Comparison of ENCODE assay signal across 29 cellular contexts in the genomic region with DNA sequence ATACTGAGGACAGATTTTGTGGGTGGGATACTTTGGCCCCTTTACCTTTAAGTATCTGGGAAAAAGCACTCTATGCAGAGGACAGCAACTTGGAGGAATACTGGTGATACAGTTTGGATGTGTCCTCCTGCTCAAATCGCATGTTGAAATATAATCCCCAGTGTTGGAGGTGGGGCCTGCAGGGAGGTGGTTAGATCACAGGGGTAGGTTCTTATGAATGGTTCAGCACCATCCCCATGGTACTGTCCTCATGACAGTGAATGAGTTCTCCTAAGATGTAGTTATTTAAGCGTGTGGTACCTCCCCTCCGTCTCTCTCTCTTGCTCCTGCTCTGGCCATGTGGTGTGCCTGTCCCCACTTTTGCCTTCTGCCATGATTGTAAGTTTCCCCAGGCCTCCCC. TPM values are rescaled to one million over a fixed set of nuclear protein-coding genes. Genes with fewer than 3 reads are reported as not detected.
DNase-seq lines count a peak whose midpoint lies in the region; ATAC-seq, FAIRE-seq and TF ChIP-seq lines count a peak whose summit lies in the region.
"Had no signal": no experiment of that assay in that cellular context is flagged by ENCODE, and none has a peak within 500 bp of the region (broad histone marks: within the 10 kb centered on the region; RNA-seq: fewer than 3 reads in every experiment).

No MANE protein-coding gene starts in this region.

- H3K23ac ChIP-seq in H1 (ENCODE audit: insufficient read length): no peak overlapping the region

- H3K56ac ChIP-seq in H1 (replicated peaks; ENCODE audit: insufficient read length, low read depth, low read length): no peak overlapping the region

- no peaks in the 10 kb centered on the region for H3K79me1 ChIP-seq in H1 (ENCODE audit: low read depth, low read length)

- H3K27ac ChIP-seq in left ventricle myocardium inferior (replicated peaks): peak overlapping the region; percentile 18
- peak overlapping the region; percentile 82 for H3K27ac ChIP-seq in PC-9
- no peak overlapping the region for H3K27ac ChIP-seq in H1 (ENCODE audit: low read depth, low read length)
- H3K27ac ChIP-seq: BLaER1, SK-N-MC had no signal

- no peaks in the 10 kb centered on the region for H3K27me3 ChIP-seq in left ventricle myocardium inferior (ENCODE audit: low read depth)
- no peaks in the 10 kb centered on the region for H3K27me3 ChIP-seq in PC-9 (ENCODE audit: insufficient read depth, low read depth)
- H3K27me3 ChIP-seq in H1 (replicated peaks in 1 of 4; ENCODE audit: control insufficient read depth in 3 of 4, extremely low read depth in 1 of 4, insufficient read depth in 3 of 4, low read length in 3 of 4): no peaks in the 10 kb centered on the region
- H3K27me3 ChIP-seq: BLaER1 had no signal

- TF ChIP-seq EP300 in H1 (IDR thresholded peaks at IDR 0.05; ENCODE audit: borderline replicate concordance in 1 of 2, low read depth in 2 of 2, low read length in 2 of 2): no peak

- CTCF ChIA-PET in PC-9 (lab: Charles Lee): no interaction called here
- CTCF ChIA-PET in H1 (lab: Charles Lee; ENCODE audit: partially characterized antibody): no interaction called here

- no peak for TF ChIP-seq RAD21 in H1 (IDR thresholded peaks at IDR 0.05 in 1 of 2, conservative IDR thresholded peaks at IDR 0.05 in 1 of 2; ENCODE audit: low read depth in 2 of 2, low read length in 2 of 2)

- no TSS peak for BruUV-seq in PC-9 (replicated peaks; lab: Mats Ljungman, UMichigan)

- no peak overlapping the region for H2BK120ac ChIP-seq in H1 (replicated peaks; ENCODE audit: low read depth, low read length)

- no peak for DNase-seq in left ventricle myocardium inferior
- DNase-seq in left cardiac atrium: no peak
- DNase-seq in PC-9: no peak
- DNase-seq in H1 (ENCODE audit: low read depth in 1 of 2, low spot score in 2 of 2): no peak
- no peak for DNase-seq in AG08395 (ENCODE audit: low spot score)
- no peak for DNase-seq in cerebellum (ENCODE audit: low spot score)
- no peak for DNase-seq in NCI-H1436 treated with DMSO at 0.1 percent for 48 hours (lab: John Stamatoyannopoulos, UW)
- DNase-seq in NCI-H69 (lab: John Stamatoyannopoulos, UW): no peak
- DNase-seq: 8988T; CD8-positive, alpha-beta memory T cell; DMS 273 treated with DMSO at 0.1 percent for 48 hours; DMS79; EL; GF-D8; Kasumi-1; NCI-H1105; NCI-H146; NCI-H1930; NCI-H2107; NCI-H446; NCI-H524 treated with DMSO at 0.1 percent for 48 hours; NCI-H82; NK-92 treated with Interleukin-12 subunit alpha and Interleukin-12 subunit beta, amount 100 ng/mL, for 24 hours; RPMI8226; SHP77 treated with DMSO at 0.1 percent for 48 hours had no signal

- peaks cover 6% of the 10 kb centered on the region; the same call in 1 of the 2 replicates for H3F3A ChIP-seq in PC-9 (ENCODE audit: insufficient read depth, low read depth)

- H3K4ac ChIP-seq in H1 (replicated peaks; ENCODE audit: insufficient read length, low read depth, low read length): no peak overlapping the region

- H4K91ac ChIP-seq in H1 (replicated peaks; ENCODE audit: insufficient read length, low read length): no peak overlapping the region

- H2AFZ ChIP-seq in PC-9 (no peak overlapping the region), H1 (ENCODE audit: low read length) (peak overlapping the region; percentile 32; the same call in 1 of the 2 replicates)

- H3K4me3 ChIP-seq in left ventricle myocardium inferior (no peak overlapping the region), PC-9 (no peak overlapping the region), H1 (ENCODE audit: extremely low read depth in 1 of 4, insufficient read depth in 2 of 4, low read depth in 3 of 4, low read length in 4 of 4) (no peak overlapping the region)
- H3K4me3 ChIP-seq: BLaER1, SK-N-MC had no signal

- peaks cover 48% of the 10 kb centered on the region for H3K4me1 ChIP-seq in left ventricle myocardium inferior
- H3K4me1 ChIP-seq in PC-9 (replicated peaks; ENCODE audit: insufficient read depth): peaks cover 58% of the 10 kb centered on the region
- no peaks in the 10 kb centered on the region for H3K4me1 ChIP-seq in H1 (replicated peaks in 1 of 4; ENCODE audit: control insufficient read depth in 3 of 4, insufficient read depth in 4 of 4, low read length in 3 of 4)

- FAIRE-seq in H1 (lab: Jason Lieb, UNC): no peak
- FAIRE-seq: GM12891, HepG2 had no signal

- ATAC-seq in left cardiac atrium: no peak
- ATAC-seq: HepG2 had no signal

- no peaks in the 10 kb centered on the region for H3K36me3 ChIP-seq in left ventricle myocardium inferior
- H3K36me3 ChIP-seq in PC-9 (ENCODE audit: low read depth): 0 out of 2 replicates have a peak, but pooled peaks cover 5% of the 10 kb centered on the region
- no peaks in the 10 kb centered on the region for H3K36me3 ChIP-seq in H1 (ENCODE audit: control insufficient read depth in 2 of 4, insufficient read depth in 4 of 4, low read length in 3 of 4)
- H3K36me3 ChIP-seq: BLaER1 had no signal

- POLR2A ChIA-PET in PC-9 (lab: Charles Lee; ENCODE audit: unreplicated experiment): no interaction called here
- POLR2A ChIA-PET in H1 (lab: Charles Lee; ENCODE audit: partially characterized antibody): no interaction called here

- H3K23me2 ChIP-seq in H1 (ENCODE audit: low read depth, low read length): no peaks in the 10 kb centered on the region

- no peak for TF ChIP-seq CTCF in left ventricle myocardium inferior (IDR thresholded peaks at IDR 0.05; ENCODE audit: borderline replicate concordance)
- no peak for TF ChIP-seq CTCF in PC-9 (conservative IDR thresholded peaks at IDR 0.05)
- no peak for TF ChIP-seq CTCF in H1 (IDR thresholded peaks at IDR 0.05; ENCODE audit: control extremely low read depth in 1 of 3, insufficient read depth in 1 of 3, low read depth in 1 of 3, low read length in 3 of 3)

- WGBS in H1 (ENCODE audit: extremely low coverage in 1 of 2, insufficient coverage in 1 of 2, insufficient read length in 1 of 2, insufficient replicate concordance in 2 of 2, low coverage in 1 of 2, low lambda C conversion rate in 2 of 2, missing lambda C conversion rate in 1 of 2), 2 experiments: 92% methylated on average over 3 of the region's 3 CpGs; no CpG with 5 or more reads in 1 of the 2 experiments

- H3K9me3 ChIP-seq in left ventricle myocardium inferior (replicated peaks) (no peaks in the 10 kb centered on the region), PC-9 (ENCODE audit: insufficient read depth, low read depth) (no peaks in the 10 kb centered on the region), H1 (ENCODE audit: insufficient read depth in 2 of 2, low read depth in 1 of 2, low read length in 1 of 2) (no peaks in the 10 kb centered on the region)
- H3K9me3 ChIP-seq: BLaER1 had no signal

- no peak overlapping the region for H2BK15ac ChIP-seq in H1 (ENCODE audit: low read length)

- H3K79me2 ChIP-seq in PC-9 (ENCODE audit: low read depth) (peaks cover 87% of the 10 kb centered on the region), H1 (ENCODE audit: control insufficient read depth in 1 of 2, insufficient read depth in 2 of 2, low read length in 2 of 2) (no peaks in the 10 kb centered on the region)

- H3K4me2 ChIP-seq in PC-9: peak overlapping the region; percentile 38; the same call in 1 of the 2 replicates
- H3K4me2 ChIP-seq in H1 (ENCODE audit: insufficient read depth in 1 of 2, low read depth in 2 of 2, low read length in 2 of 2): no peak overlapping the region

- TF ChIP-seq POLR2A in H1 (IDR thresholded peaks at IDR 0.05; ENCODE audit: control extremely low read depth in 1 of 2, low read depth in 2 of 2, low read length in 2 of 2): no peak

- H4K5ac ChIP-seq in H1 (ENCODE audit: insufficient read length, low read depth, low read length): no peak overlapping the region

- intact Hi-C loops in left ventricle myocardium inferior (cut with micrococcal nuclease): no loop called here
- intact Hi-C loops in left cardiac atrium (cut with DNase I): no loop called here
- intact Hi-C loops in PC-9 (cut with micrococcal nuclease; ENCODE audit: unreplicated experiment): no loop called here

- no peak overlapping the region for H4K8ac ChIP-seq in H1 (ENCODE audit: extremely low read depth, insufficient read depth, low read length)

- H3K9me2 ChIP-seq in PC-9 (ENCODE audit: insufficient read depth): no peaks in the 10 kb centered on the region

- H3K9ac ChIP-seq in H1 (replicated peaks in 1 of 4; ENCODE audit: extremely low read depth in 1 of 4, low read depth in 3 of 4, low read length in 3 of 4): no peak overlapping the region
- H3K9ac ChIP-seq: BLaER1 had no signal

- H4K20me1 ChIP-seq in PC-9 (ENCODE audit: insufficient read depth) (no peaks in the 10 kb centered on the region), H1 (replicated peaks in 1 of 2; ENCODE audit: control insufficient read depth in 1 of 2, insufficient read depth in 2 of 2, low read length in 2 of 2) (no peaks in the 10 kb centered on the region)
- H4K20me1 ChIP-seq: BLaER1 had no signal

- no peak overlapping the region for H2BK20ac ChIP-seq in H1 (ENCODE audit: low read length)

- no peak overlapping the region for H2AK5ac ChIP-seq in H1 (ENCODE audit: low read depth, low read length)

- H3K18ac ChIP-seq in H1 (ENCODE audit: extremely low read depth, low read length): no peak overlapping the region

- no peak overlapping the region for H2BK5ac ChIP-seq in H1 (ENCODE audit: low read depth, low read length)

- H3K14ac ChIP-seq in H1 (ENCODE audit: insufficient read length): no peak overlapping the region

- H2BK12ac ChIP-seq in H1 (ENCODE audit: low read depth, low read length): no peak overlapping the region

TF ChIP-seq in H1, 55 proteins besides CTCF, POLR2A, EP300 and RAD21:
- TF ChIP-seq BACH1 (IDR thresholded peaks at IDR 0.05; ENCODE audit: low read length) (no peak), SRF (IDR thresholded peaks at IDR 0.05; ENCODE audit: low read depth, low read length) (no peak), HDAC6 (IDR thresholded peaks at IDR 0.05; ENCODE audit: low read depth, low read length) (no peak)

RNA-seq across cellular contexts. Expression of a gene that starts 24.6 kb away (rescaled TPM):
- total RNA-seq in left ventricle myocardium inferior: 44.2 TPM
- 10 to 100 TPM; 34.0 to 39.0 TPM for total RNA-seq in left cardiac atrium
- 27.0 and 29.1 TPM in 2 replicates for total RNA-seq in PC-9 (2021)
- 1.8 and 2.0 TPM in 2 replicates for total RNA-seq in H1 (2021; fragmentation: NEBNext Ultra II Directional; extraction: Animal tissue kit (Norgen Biotek cat#: 25700))
- polyA plus RNA-seq in H1 (2011; rRNA removed): 0.23 and 0.93 TPM in 2 replicates
- polyA plus RNA-seq in H1 (2011; cell fraction: cytosol; rRNA removed): 0.54 TPM
- polyA plus RNA-seq in H1 (2011; cell fraction: nucleus; rRNA removed): 1.1 TPM
- polyA plus RNA-seq in H1 (2012, experiment 1 of 2): 0.80 to 1.7 TPM (median 1.2 TPM) in 4 replicates
- 0.26 TPM for polyA plus RNA-seq in H1 (2012, experiment 2 of 2)
- polyA plus RNA-seq in H1 (2013, experiment 1 of 2): 2.6 TPM
- polyA plus RNA-seq in H1 (2013, experiment 2 of 2): 2.9 TPM
- polyA minus RNA-seq in H1 (2011; rRNA and poly(A)+ RNA removed): 0.19 and 0.46 TPM in 2 replicates
- polyA minus RNA-seq in H1 (2011; cell fraction: cytosol; rRNA and poly(A)+ RNA removed): not detected
- 1.2 TPM for polyA minus RNA-seq in H1 (2011; cell fraction: nucleus; rRNA and poly(A)+ RNA removed)
- total RNA-seq in cerebellum: 0.27 TPM
